ENCODE assay signal across 26 cellular contexts in genomic region chr5:123665822-123666371, GRCh38.
DNase-seq lines count a peak whose midpoint lies in the region; ATAC-seq, FAIRE-seq and TF ChIP-seq lines count a peak whose summit lies in the region.
"Had no signal": no experiment of that assay in that cellular context is flagged by ENCODE, and none has a peak within 500 bp of the region (broad histone marks: within the 10 kb centered on the region; RNA-seq: fewer than 3 reads in every experiment).

No MANE protein-coding gene starts in this region.

- H3K9me3 ChIP-seq in A673 (ENCODE audit: low read depth, low read length, poor library complexity, severe bottlenecking) (no peaks in the 10 kb centered on the region), DND-41 (ENCODE audit: insufficient read depth, low read length, severe bottlenecking) (peaks cover 8% of the 10 kb centered on the region), SU-DHL-6 (ENCODE audit: insufficient read depth, low read length) (no peaks in the 10 kb centered on the region)

- DNase-seq in A673 (ENCODE audit: low spot score): peak; percentile 5
- DNase-seq in DND-41: no peak
- DNase-seq in NAMALWA (ENCODE audit: low spot score): peak; percentile 38
- no peak for DNase-seq in ecto neural progenitor cell (ENCODE audit: low spot score)
- DNase-seq in RCC 7860 (ENCODE audit: low spot score): no peak
- no peak for DNase-seq in NCI-H1436 (lab: John Stamatoyannopoulos, UW)
- DNase-seq: activated CD4-positive, alpha-beta T cell treated with anti-CD3 and anti-CD28 coated beads for 1 hour; activated CD8-positive, alpha-beta T cell treated with anti-CD3 and anti-CD28 coated beads, Interleukin-2, amount 10 ng/mL, durations not matched to agents 7 days and 5 days; activated effector memory CD4-positive, alpha-beta T cell treated with anti-CD3 and anti-CD28 coated beads, Interleukin-2, amount 50 U/mL, for 16 hours; activated naive CD8-positive, alpha-beta T cell treated with anti-CD3 and anti-CD28 coated beads, Interleukin-2, amount 10 ng/mL, durations not matched to agents 7 days and 5 days; activated T-cell treated with anti-CD3 and anti-CD28 coated beads for 4 hours; C1 segment of cervical spinal cord; caudate nucleus; head of caudate nucleus; KBM-7; NCI-H1694 treated with DMSO at 0.1 percent for 48 hours; NCI-H526 treated with DMSO at 0.1 percent for 48 hours; stimulated activated CD4-positive, alpha-beta T cell treated with anti-CD3 and anti-CD28 coated beads, Interleukin-15, amount 100 ng/mL, for 24 hours; stomach; SW 1271; transverse colon had no signal

- ATAC-seq in DND-41 (ENCODE audit: insufficient read depth, low read depth): peak; percentile 50; the same call in 1 of the 3 replicates
- no peak for ATAC-seq in esophagus mucosa
- ATAC-seq: activated CD8-positive, alpha-beta T cell treated with anti-CD3 and anti-CD28 coated beads, Interleukin-2, amount 10 ng/mL, durations not matched to agents 7 days and 5 days had no signal

- intact Hi-C loops in A673 (cut with micrococcal nuclease; ENCODE audit: unreplicated experiment): no loop called here

- CTCF ChIA-PET in A673 (lab: Charles Lee): no interaction called here

- no peaks in the 10 kb centered on the region for H3K4me1 ChIP-seq in A673 (ENCODE audit: insufficient read depth, low read length, poor library complexity, severe bottlenecking)
- peaks cover 7% of the 10 kb centered on the region for H3K4me1 ChIP-seq in DND-41 (ENCODE audit: insufficient read depth, low read length)
- H3K4me1 ChIP-seq: neural progenitor cell, stomach, transverse colon had no signal

- H3K36me3 ChIP-seq in A673 (ENCODE audit: insufficient read depth, low read length, poor library complexity, severe bottlenecking) (no peaks in the 10 kb centered on the region), DND-41 (ENCODE audit: insufficient read depth, low read length) (no peaks in the 10 kb centered on the region), SU-DHL-6 (ENCODE audit: low read length) (no peaks in the 10 kb centered on the region)
- H3K36me3 ChIP-seq: stomach, transverse colon had no signal

- no peak overlapping the region for H3K9ac ChIP-seq in DND-41 (ENCODE audit: low read depth, low read length)
- H3K9ac ChIP-seq in SU-DHL-6 (ENCODE audit: low read length): no peak overlapping the region
- H3K9ac ChIP-seq: neural progenitor cell had no signal

- no peaks in the 10 kb centered on the region for H3K9me2 ChIP-seq in SU-DHL-6 (replicated peaks; ENCODE audit: insufficient read depth, low read length)

- TF ChIP-seq CTCF in A673 (conservative IDR thresholded peaks at IDR 0.05; ENCODE audit: low read depth, low read length): 0 out of 2 replicates have a peak, but pooled peaks have one; percentile 19
- TF ChIP-seq CTCF in DND-41 (IDR thresholded peaks at IDR 0.05; ENCODE audit: borderline replicate concordance, extremely low read depth, low read length, poor library complexity, severe bottlenecking): no peak
- peak; percentile 24 for TF ChIP-seq CTCF in SU-DHL-6 (IDR thresholded peaks at IDR 0.05; ENCODE audit: insufficient read depth, low read length, poor library complexity, severe bottlenecking)

- no peaks in the 10 kb centered on the region for H4K20me1 ChIP-seq in DND-41 (ENCODE audit: insufficient read depth, low read length)
- H4K20me1 ChIP-seq in SU-DHL-6 (ENCODE audit: low read depth, low read length): no peaks in the 10 kb centered on the region

- H3K4me2 ChIP-seq in DND-41 (ENCODE audit: insufficient read depth, low read length) (no peak overlapping the region), SU-DHL-6 (ENCODE audit: low read depth, low read length, poor library complexity, severe bottlenecking) (no peak overlapping the region)
- H3K4me2 ChIP-seq: neural progenitor cell had no signal

- H3K27ac ChIP-seq in A673 (ENCODE audit: low read depth, low read length, poor library complexity, severe bottlenecking) (no peak overlapping the region), DND-41 (ENCODE audit: low read length) (no peak overlapping the region), SU-DHL-6 (ENCODE audit: low read depth, low read length) (no peak overlapping the region)
- H3K27ac ChIP-seq: neural progenitor cell, RWPE1, stomach, transverse colon had no signal

- peaks cover 8% of the 10 kb centered on the region for H3K27me3 ChIP-seq in A673 (replicated peaks; ENCODE audit: insufficient read depth, low read depth, low read length, poor library complexity)
- H3K27me3 ChIP-seq in DND-41 (ENCODE audit: insufficient read depth, low read length, poor library complexity): no peaks in the 10 kb centered on the region
- H3K27me3 ChIP-seq in SU-DHL-6 (ENCODE audit: low read length): no peaks in the 10 kb centered on the region
- H3K27me3 ChIP-seq: neural progenitor cell, stomach, transverse colon had no signal

- no peak for FAIRE-seq in RCC 7860 (lab: Jason Lieb, UNC)
- FAIRE-seq: astrocyte had no signal

- H3K79me2 ChIP-seq in DND-41 (ENCODE audit: insufficient read depth, low read length): no peaks in the 10 kb centered on the region
- H3K79me2 ChIP-seq in SU-DHL-6 (ENCODE audit: insufficient read depth, low read length): no peaks in the 10 kb centered on the region

- no peaks in the 10 kb centered on the region for H3F3A ChIP-seq in SU-DHL-6 (ENCODE audit: insufficient read depth)

- POLR2A ChIA-PET in A673 (lab: Charles Lee; ENCODE audit: low non-redundant PET): no interaction called here

- no TSS peak for BruUV-seq in A673 (replicated peaks; lab: Mats Ljungman, UMichigan)

- no peak overlapping the region for H2AFZ ChIP-seq in DND-41 (ENCODE audit: low read depth, low read length)
- no peak overlapping the region for H2AFZ ChIP-seq in SU-DHL-6 (ENCODE audit: low read depth, low read length, severe bottlenecking)
- H2AFZ ChIP-seq: neural progenitor cell had no signal

- H3K4me3 ChIP-seq in A673 (ENCODE audit: low read depth, low read length, poor library complexity, severe bottlenecking) (no peak overlapping the region), DND-41 (ENCODE audit: low read depth in 1 of 2, low read length in 2 of 2) (no peak overlapping the region), SU-DHL-6 (ENCODE audit: insufficient read depth, low read length, poor library complexity, severe bottlenecking) (no peak overlapping the region)
- H3K4me3 ChIP-seq: neural progenitor cell, stomach, transverse colon had no signal

Comparison
In these comparisons a context has a peak if more than half of its experiments do, and no peak if none do; other contexts are left out.
1. DNase-seq: peak in A673 (single experiment) and NAMALWA (single experiment); none in DND-41 (single experiment), ecto neural progenitor cell (single experiment), RCC 7860 (single experiment) and NCI-H1436 (single experiment).